12 cellular contexts compared by ENCODE assay signal in the genomic region with DNA sequence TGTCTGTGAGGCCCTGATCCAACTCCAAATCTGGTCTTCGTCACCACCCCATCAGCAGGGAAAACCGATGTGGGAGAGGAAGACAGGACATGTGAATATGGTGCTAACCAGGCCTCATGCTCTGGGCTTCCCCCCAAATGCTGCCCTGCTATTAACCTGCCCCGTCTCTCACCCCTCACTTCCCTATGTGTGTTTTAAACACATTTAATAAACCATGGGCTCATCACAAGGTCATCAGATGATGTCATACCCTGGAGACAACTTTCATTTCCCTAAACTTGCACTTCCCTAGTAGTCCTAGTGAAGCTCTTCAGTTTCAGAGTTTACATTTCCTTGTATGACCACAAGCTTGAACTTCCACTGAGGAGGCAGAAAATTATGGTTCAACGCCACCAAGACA. TPM values are rescaled to one million over a fixed set of nuclear protein-coding genes. Genes with fewer than 3 reads are reported as not detected.
DNase-seq lines count a peak whose midpoint lies in the region; ATAC-seq and TF ChIP-seq lines count a peak whose summit lies in the region.
"Had no signal": no experiment of that assay in that cellular context is flagged by ENCODE, and none has a peak within 500 bp of the region (broad histone marks: within the 10 kb centered on the region; RNA-seq: fewer than 3 reads in every experiment).

No MANE protein-coding gene starts in this region.

- H3K4me3 Mint-ChIP-seq in activated naive CD8-positive, alpha-beta T cell treated with anti-CD3 and anti-CD28 coated beads, Interleukin-2, amount 50 U/mL, for 24 hours = no peak overlapping the region

- H3K27ac Mint-ChIP-seq in activated naive CD8-positive, alpha-beta T cell treated with anti-CD3 and anti-CD28 coated beads, Interleukin-2, amount 50 U/mL, for 24 hours = no peak overlapping the region

- H3K27ac ChIP-seq in OCI-LY1 (ENCODE audit: low read depth, low read length, poor library complexity, severe bottlenecking) (peak overlapping the region; percentile 68), right cardiac atrium (ENCODE audit: low read length) (no peak overlapping the region), upper lobe of right lung (peak overlapping the region; percentile 58)
- H3K27ac ChIP-seq: dorsolateral prefrontal cortex, gastrocnemius medialis, stomach had no signal

- H3K36me3 Mint-ChIP-seq in activated naive CD8-positive, alpha-beta T cell treated with anti-CD3 and anti-CD28 coated beads, Interleukin-2, amount 50 U/mL, for 24 hours (ENCODE audit: low read depth) = no peaks in the 10 kb centered on the region

- intact Hi-C loops in right cardiac atrium (cut with DNase I) = loop anchor here in 1 of 4 donors (10.0 kb wide), 1 partner anchor 432 kb away; no protein-coding TSS in a partner anchor
- intact Hi-C loops in upper lobe of right lung (cut with DNase I) = no loop called here

- no peaks in the 10 kb centered on the region for H3K79me2 ChIP-seq in OCI-LY1 (ENCODE audit: insufficient read depth, low read length)

- H3K27me3 ChIP-seq in OCI-LY1 (ENCODE audit: insufficient read depth, low read length) (no peaks in the 10 kb centered on the region), right cardiac atrium (ENCODE audit: control insufficient read depth, insufficient read depth) (no peaks in the 10 kb centered on the region), upper lobe of right lung (no peaks in the 10 kb centered on the region)

- H3K9me3 Mint-ChIP-seq in activated naive CD8-positive, alpha-beta T cell treated with anti-CD3 and anti-CD28 coated beads, Interleukin-2, amount 50 U/mL, for 24 hours = no peaks in the 10 kb centered on the region

- no peaks in the 10 kb centered on the region for H3F3A ChIP-seq in OCI-LY1 (ENCODE audit: insufficient read depth, low read length)

- peaks cover 7% of the 10 kb centered on the region for H3K27me3 Mint-ChIP-seq in activated naive CD8-positive, alpha-beta T cell treated with anti-CD3 and anti-CD28 coated beads, Interleukin-2, amount 50 U/mL, for 24 hours

- H3K36me3 ChIP-seq in OCI-LY1 (ENCODE audit: insufficient read depth, low read length) (no peaks in the 10 kb centered on the region), upper lobe of right lung (no peaks in the 10 kb centered on the region)
- H3K36me3 ChIP-seq: gastrocnemius medialis, stomach had no signal

- H4K20me1 ChIP-seq in OCI-LY1 (ENCODE audit: insufficient read depth, low read length) = no peaks in the 10 kb centered on the region

- H3K4me1 ChIP-seq in OCI-LY1 (ENCODE audit: insufficient read depth, low read length, severe bottlenecking) (peaks cover 19% of the 10 kb centered on the region), right cardiac atrium (ENCODE audit: control insufficient read depth, insufficient read depth, low read length) (no peaks in the 10 kb centered on the region), upper lobe of right lung (no peaks in the 10 kb centered on the region)
- H3K4me1 ChIP-seq: gastrocnemius medialis had no signal

- 65% methylated on average over 4 of the region's 4 CpGs for WGBS in right cardiac atrium

- DNase-seq in right cardiac atrium (no peak), upper lobe of right lung (no peak)
- no peak for DNase-seq in activated CD4-positive, alpha-beta T cell treated with anti-CD3 and anti-CD28 coated beads, Interleukin-2, amount 50 U/mL, for 4 hours
- DNase-seq in activated CD4-positive, alpha-beta T cell treated with anti-CD3 and anti-CD28 coated beads for 1 hour = no peak
- DNase-seq in activated naive CD8-positive, alpha-beta T cell treated with anti-CD3 and anti-CD28 coated beads, Interleukin-2, amount 50 U/mL, for 24 hours = no peak
- DNase-seq: dorsolateral prefrontal cortex, NCI-H1436 treated with DMSO at 0.1 percent for 48 hours, stomach had no signal

- ATAC-seq in HG02938 (IDR thresholded peaks at IDR 0.05; ENCODE audit: unreplicated experiment) = peak; percentile 50
- ATAC-seq in right cardiac atrium = peak; percentile 50 to 67
- ATAC-seq in upper lobe of right lung = peak; percentile 90
- ATAC-seq in activated naive CD8-positive, alpha-beta T cell treated with anti-CD3 and anti-CD28 coated beads, Interleukin-2, amount 50 U/mL, for 24 hours = no peak

- H3K4me1 Mint-ChIP-seq in activated naive CD8-positive, alpha-beta T cell treated with anti-CD3 and anti-CD28 coated beads, Interleukin-2, amount 50 U/mL, for 24 hours = peaks cover 7% of the 10 kb centered on the region

- no peaks in the 10 kb centered on the region for H3K9me3 ChIP-seq in OCI-LY1 (ENCODE audit: low read length)
- H3K9me3 ChIP-seq in right cardiac atrium (ENCODE audit: control insufficient read depth, low read length) = no peaks in the 10 kb centered on the region
- no peaks in the 10 kb centered on the region for H3K9me3 ChIP-seq in upper lobe of right lung
- H3K9me3 ChIP-seq: gastrocnemius medialis, stomach had no signal

- H3K9ac ChIP-seq in OCI-LY1 (ENCODE audit: low read length) = no peak overlapping the region

- H3K4me3 ChIP-seq in OCI-LY1 (ENCODE audit: low read depth, low read length, poor library complexity, severe bottlenecking) (no peak overlapping the region), right cardiac atrium (ENCODE audit: low read length) (no peak overlapping the region), upper lobe of right lung (no peak overlapping the region)
- H3K4me3 ChIP-seq: dorsolateral prefrontal cortex, gastrocnemius medialis, stomach had no signal

- no peaks in the 10 kb centered on the region for H3K9me2 ChIP-seq in OCI-LY1 (ENCODE audit: low read depth, low read length)

- no peak overlapping the region for H3K4me2 ChIP-seq in OCI-LY1 (ENCODE audit: low read length)

- TF ChIP-seq CTCF in OCI-LY1 (IDR thresholded peaks at IDR 0.05; ENCODE audit: low read length) (no peak), upper lobe of right lung (IDR thresholded peaks at IDR 0.05) (no peak)

- H2AFZ ChIP-seq in OCI-LY1 (ENCODE audit: low read length) = no peak overlapping the region

RNA-seq across cellular contexts. Expression of gene CD8B2, which starts 49.9 kb away (rescaled TPM):
- not detected for total RNA-seq in right cardiac atrium
- polyA plus RNA-seq in right cardiac atrium = not detected
- total RNA-seq in upper lobe of right lung = not detected
- total RNA-seq: osteocyte, stomach had no signal
